ENCODE assay signal across 1 cellular context in the genomic region with DNA sequence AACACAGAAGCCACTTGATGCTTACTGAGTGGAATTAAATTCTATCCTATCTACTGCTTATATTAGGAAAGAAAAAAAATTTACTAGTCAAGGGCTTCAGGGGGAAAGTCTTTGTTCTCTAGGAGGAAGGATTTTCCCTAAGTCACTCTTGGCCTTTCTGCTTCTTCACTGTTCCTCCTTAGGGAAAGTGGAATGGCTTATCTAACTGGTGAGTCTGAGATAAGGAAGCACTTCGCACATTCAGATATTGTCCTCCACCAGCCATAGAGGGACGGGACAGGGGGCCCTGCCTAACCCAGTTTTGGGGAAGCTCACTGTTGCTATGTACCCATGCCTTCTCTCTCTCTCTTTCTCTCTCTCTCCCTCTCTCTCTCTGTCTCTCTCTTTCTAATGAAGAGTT.
TF ChIP-seq lines count a peak whose summit lies in the region.

No MANE protein-coding gene starts in this region.

TF ChIP-seq in SK-N-SH treated with all-trans-retinoic acid at 6 μM for 48 hours, 23 proteins besides CTCF, POLR2A, EP300 and RAD21:
- TF ChIP-seq OSR1 (CRISPR knock-in tag; IDR thresholded peaks at IDR 0.05) (no peak), GLIS3 (CRISPR knock-in tag; IDR thresholded peaks at IDR 0.05) (no peak)
TF ChIP-seq in SK-N-SH treated with all-trans-retinoic acid at 6 μM for 48 hours: peak in this region for 0.
